Comparison of ENCODE assay signal across 8 cellular contexts in the genomic region with DNA sequence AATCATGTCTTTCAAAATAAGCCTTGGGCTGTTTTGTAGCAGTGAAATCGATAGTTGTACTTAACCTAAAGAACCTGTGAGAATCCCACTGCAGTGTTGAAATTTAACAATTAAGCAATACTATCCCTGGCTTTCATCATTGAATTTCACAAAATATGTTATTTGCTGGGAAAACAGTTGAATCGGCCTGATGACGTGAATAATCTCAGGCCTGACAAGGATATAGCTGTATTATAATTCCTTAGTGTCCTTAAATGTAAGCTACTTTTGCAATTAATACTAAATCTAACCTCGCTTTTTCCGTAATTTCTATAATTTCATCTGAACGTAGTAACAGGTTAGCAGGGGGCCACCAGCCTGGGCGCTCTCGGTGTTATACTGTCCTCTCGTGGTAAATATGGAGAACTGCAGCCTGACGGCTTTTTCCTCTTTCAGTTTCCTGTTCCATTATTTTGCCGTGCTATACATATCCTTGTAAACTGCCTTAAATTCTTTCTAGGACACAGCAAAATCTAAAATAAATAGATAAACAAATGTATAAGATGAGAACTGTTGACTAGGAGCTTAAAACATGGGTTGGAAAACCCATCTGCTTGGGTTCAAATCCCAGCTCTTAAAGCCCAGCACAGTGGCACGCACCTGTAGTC. TPM values are rescaled to one million over a fixed set of nuclear protein-coding genes. Genes with fewer than 3 reads are reported as not detected.
A peak's percentile ranks its signal among the peaks of the same experiment; 100 is the strongest.
DNase-seq lines count a peak whose midpoint lies in the region; ATAC-seq and TF ChIP-seq lines count a peak whose summit lies in the region.

No MANE protein-coding gene starts in this region.

- TF ChIP-seq POLR2A in Peyer's patch (IDR thresholded peaks at IDR 0.05) (no peak), upper lobe of left lung (IDR thresholded peaks at IDR 0.05) (no peak)

- H3K36me3 Mint-ChIP-seq in activated T-helper 1 cell treated with anti-CD3 and anti-CD28 coated beads, Interleukin-12 subunit alpha, Interleukin-12 subunit beta, Interleukin-2, Interleukin-4 antibody, amounts not matched to agents 30 ng/mL and 10 ng/mL and 1 ng/mL, durations not matched to agents 14 hours and 24 hours and 36 hours (ENCODE audit: low read depth) = peaks cover 16% of the 10 kb centered on the region

- WGBS in upper lobe of left lung, 2 donors = 17 to 18% methylated on average over 12 of the region's 12 CpGs

- H3K36me3 ChIP-seq in Peyer's patch (no peaks in the 10 kb centered on the region), upper lobe of left lung (no peaks in the 10 kb centered on the region)

- peak overlapping the region; percentile 0 for H3K4me3 Mint-ChIP-seq in activated T-helper 1 cell treated with anti-CD3 and anti-CD28 coated beads, Interleukin-12 subunit alpha, Interleukin-12 subunit beta, Interleukin-2, Interleukin-4 antibody, amounts not matched to agents 30 ng/mL and 10 ng/mL and 1 ng/mL, durations not matched to agents 14 hours and 24 hours and 36 hours

- H3K9me3 Mint-ChIP-seq in activated T-helper 1 cell treated with anti-CD3 and anti-CD28 coated beads, Interleukin-12 subunit alpha, Interleukin-12 subunit beta, Interleukin-2, Interleukin-4 antibody, amounts not matched to agents 30 ng/mL and 10 ng/mL and 1 ng/mL, durations not matched to agents 14 hours and 24 hours and 36 hours = peaks cover 11% of the 10 kb centered on the region

- no peak for TF ChIP-seq EP300 in upper lobe of left lung (IDR thresholded peaks at IDR 0.05)

- H3K4me1 ChIP-seq in Peyer's patch (peaks cover 0 to 12% (median 0%) of the 10 kb centered on the region in 4 donors), upper lobe of left lung (peaks cover 3 to 14% (median 4%) of the 10 kb centered on the region in 4 donors)

- intact Hi-C loops in activated T-helper 1 cell treated with anti-CD3 and anti-CD28 coated beads, Interleukin-12 subunit alpha, Interleukin-12 subunit beta, Interleukin-2, Interleukin-4 antibody, amounts not matched to agents 30 ng/mL and 10 ng/mL and 1 ng/mL, durations not matched to agents 14 hours and 24 hours and 36 hours (cut with micrococcal nuclease) = loop anchor here (1.0 to 10.0 kb wide), 10 partner anchors 194 to 775 kb away; a partner anchor contains a TSS

- ATAC-seq in GM19351 (IDR thresholded peaks at IDR 0.05; ENCODE audit: unreplicated experiment) (peak; percentile 72), upper lobe of left lung (ENCODE audit: low FRiP score in 2 of 2) (peak; percentile 88 to 93)

- no peaks in the 10 kb centered on the region for H3K27me3 ChIP-seq in HL-60 (ENCODE audit: insufficient read depth, poor library complexity, severe bottlenecking)
- no peaks in the 10 kb centered on the region for H3K27me3 ChIP-seq in Peyer's patch
- H3K27me3 ChIP-seq in upper lobe of left lung = no peaks in the 10 kb centered on the region

- DNase-seq in CD1c-positive myeloid dendritic cell (ENCODE audit: extremely low spot score) (peak; percentile 77), HL-60 (ENCODE audit: low read depth in 1 of 2, low spot score in 1 of 2) (peak in 1 of 2 experiments; percentile 37), Peyer's patch (peak in 2 of 3 donors; percentile 54 to 78), fibroblast of pulmonary artery (ENCODE audit: low read depth) (peak; percentile 78), nucleus accumbens (lab: John Stamatoyannopoulos, UW) (peak in 35 of 56 donors; percentile 0 to 74 (median 12)), upper lobe of left lung (peak in 1 of 2 donors; percentile 76)
- DNase-seq in activated T-helper 1 cell treated with anti-CD3 and anti-CD28 coated beads, Interleukin-12 subunit alpha, Interleukin-12 subunit beta, Interleukin-2, Interleukin-4 antibody, amounts not matched to agents 30 ng/mL and 10 ng/mL and 1 ng/mL, durations not matched to agents 14 hours and 24 hours and 36 hours (ENCODE audit: low spot score) = peak; percentile 35

- H3K9me3 ChIP-seq in Peyer's patch = no peaks in the 10 kb centered on the region
- H3K9me3 ChIP-seq in upper lobe of left lung = no peaks in the 10 kb centered on the region

- H3K27ac Mint-ChIP-seq in activated T-helper 1 cell treated with anti-CD3 and anti-CD28 coated beads, Interleukin-12 subunit alpha, Interleukin-12 subunit beta, Interleukin-2, Interleukin-4 antibody, amounts not matched to agents 30 ng/mL and 10 ng/mL and 1 ng/mL, durations not matched to agents 14 hours and 24 hours and 36 hours = peak overlapping the region; percentile 25

- TF ChIP-seq CTCF in HL-60 (IDR thresholded peaks at IDR 0.05; ENCODE audit: insufficient read depth, low read length) (peak; percentile 100), Peyer's patch (IDR thresholded peaks at IDR 0.05) (peak; percentile 97 to 100 (median 100)), fibroblast of pulmonary artery (IDR thresholded peaks at IDR 0.05; ENCODE audit: low read length, missing control alignments) (no peak), upper lobe of left lung (IDR thresholded peaks at IDR 0.05) (peak; percentile 85 to 100 (median 95))

- H3K27ac ChIP-seq in HL-60 (replicated peaks) = no peak overlapping the region
- H3K27ac ChIP-seq in Peyer's patch = peak overlapping the region in 2 of 4 donors; percentile 21 to 38
- H3K27ac ChIP-seq in upper lobe of left lung = no peak overlapping the region

- no peak overlapping the region for H3K4me3 ChIP-seq in HL-60 (replicated peaks; ENCODE audit: insufficient read depth, low read length)
- peak overlapping the region; percentile 2 to 45 (median 28) for H3K4me3 ChIP-seq in Peyer's patch
- H3K4me3 ChIP-seq in fibroblast of pulmonary artery (replicated peaks; ENCODE audit: low read depth, low read length) = no peak overlapping the region
- peak overlapping the region in 2 of 4 donors; percentile 19 to 36 for H3K4me3 ChIP-seq in upper lobe of left lung

- H3K4me1 Mint-ChIP-seq in activated T-helper 1 cell treated with anti-CD3 and anti-CD28 coated beads, Interleukin-12 subunit alpha, Interleukin-12 subunit beta, Interleukin-2, Interleukin-4 antibody, amounts not matched to agents 30 ng/mL and 10 ng/mL and 1 ng/mL, durations not matched to agents 14 hours and 24 hours and 36 hours (ENCODE audit: low read depth) = peaks cover 27% of the 10 kb centered on the region

- H3K27me3 Mint-ChIP-seq in activated T-helper 1 cell treated with anti-CD3 and anti-CD28 coated beads, Interleukin-12 subunit alpha, Interleukin-12 subunit beta, Interleukin-2, Interleukin-4 antibody, amounts not matched to agents 30 ng/mL and 10 ng/mL and 1 ng/mL, durations not matched to agents 14 hours and 24 hours and 36 hours (ENCODE audit: insufficient read depth) = no peaks in the 10 kb centered on the region

RNA-seq across cellular contexts. Expression of a gene that starts 24.0 kb away (rescaled TPM):
- total RNA-seq in Peyer's patch (1 to 10 TPM in 3 of 4 donors, not detected in 1; 2.1 to 5.0 (median 2.7) TPM), upper lobe of left lung (1 to 10 TPM in 5 of 6 donors, not detected in 1; 1.0 to 9.4 (median 1.3) TPM)
- total RNA-seq in activated T-helper 1 cell treated with anti-CD3 and anti-CD28 coated beads, Interleukin-12 subunit alpha, Interleukin-12 subunit beta, Interleukin-2, Interleukin-4 antibody, amounts not matched to agents 30 ng/mL and 10 ng/mL and 1 ng/mL, durations not matched to agents 14 hours and 24 hours and 36 hours = 23.3 and 27.6 TPM in 2 replicates

Comparison
In these comparisons a context has a peak if more than half of its experiments do, and no peak if none do; other contexts are left out.
1. H3K4me3 ChIP-seq: peak in Peyer's patch (4 of 4); none in HL-60 (single experiment) and fibroblast of pulmonary artery (single experiment).